In the genomic region with DNA sequence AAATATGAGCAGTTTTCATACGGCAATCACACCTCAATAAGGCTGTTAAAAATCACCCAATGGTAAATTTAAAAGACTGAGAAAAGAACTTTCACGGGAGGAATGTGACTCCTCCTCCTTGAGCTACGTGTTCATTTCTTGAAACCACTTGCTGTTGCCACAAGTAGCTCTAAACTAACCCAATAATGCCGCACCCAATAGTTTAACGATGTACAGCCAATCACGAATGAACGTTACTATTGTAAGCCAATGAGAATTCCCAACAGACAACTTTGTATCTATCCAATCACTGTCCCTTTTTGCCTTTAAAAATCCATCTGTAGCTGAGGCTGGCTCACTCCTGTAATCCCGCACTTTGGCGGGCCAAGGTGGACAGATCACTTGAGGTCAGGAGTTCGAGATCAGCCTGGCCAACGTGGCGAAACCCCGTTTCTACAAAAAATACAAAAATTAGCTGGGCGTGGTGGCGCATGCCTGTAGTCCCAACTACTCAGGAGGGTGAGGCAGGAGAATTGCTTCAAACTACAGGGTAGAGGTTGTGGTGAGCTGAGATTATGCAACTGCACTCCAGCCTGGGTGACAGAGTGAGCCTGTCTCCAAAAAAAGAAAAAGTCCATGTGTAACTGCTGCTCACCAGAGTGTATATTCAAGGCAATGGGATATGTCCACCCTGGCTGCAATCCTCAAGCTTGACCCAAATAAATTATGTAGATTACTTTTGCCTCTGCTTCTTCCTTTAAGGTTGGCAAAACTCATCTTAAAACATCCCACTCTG, we compare ENCODE assay signal across 22 cellular contexts. TPM values are rescaled to one million over a fixed set of nuclear protein-coding genes. Genes with fewer than 3 reads are reported as not detected.
DNase-seq lines count a peak whose midpoint lies in the region; ATAC-seq and TF ChIP-seq lines count a peak whose summit lies in the region.
"Had no signal": no experiment of that assay in that cellular context is flagged by ENCODE, and none has a peak within 500 bp of the region (broad histone marks: within the 10 kb centered on the region; RNA-seq: fewer than 3 reads in every experiment).

No MANE protein-coding gene starts in this region.

- H3K9me3 ChIP-seq in right cardiac atrium (ENCODE audit: control insufficient read depth, low read length) (no peaks in the 10 kb centered on the region), psoas muscle (no peaks in the 10 kb centered on the region), upper lobe of left lung (no peaks in the 10 kb centered on the region), mucosa of descending colon (no peaks in the 10 kb centered on the region)
- H3K9me3 ChIP-seq: MG63 had no signal

- no peak for TF ChIP-seq EP300 in upper lobe of left lung (IDR thresholded peaks at IDR 0.05)

- H3K36me3 ChIP-seq in psoas muscle (ENCODE audit: insufficient read depth in 1 of 2, low read depth in 1 of 2) (peaks cover 0 to 81% of the 10 kb centered on the region in 2 donors), upper lobe of left lung (peaks cover 0 to 67% (median 50%) of the 10 kb centered on the region in 4 donors), mucosa of descending colon (ENCODE audit: low read depth) (no peaks in the 10 kb centered on the region)
- H3K36me3 ChIP-seq: MG63 had no signal

- no peak for TF ChIP-seq CTCF in psoas muscle (IDR thresholded peaks at IDR 0.05)
- no peak for TF ChIP-seq CTCF in upper lobe of left lung (IDR thresholded peaks at IDR 0.05)
- no peak for TF ChIP-seq CTCF in mucosa of descending colon (IDR thresholded peaks at IDR 0.05)

- H3K4me3 ChIP-seq in right cardiac atrium (ENCODE audit: low read length) (no peak overlapping the region), psoas muscle (no peak overlapping the region), upper lobe of left lung (no peak overlapping the region), mucosa of descending colon (no peak overlapping the region)
- H3K4me3 ChIP-seq: K562, MG63 had no signal

- H3K4me1 ChIP-seq in right cardiac atrium (ENCODE audit: control insufficient read depth, insufficient read depth, low read length) (no peaks in the 10 kb centered on the region), psoas muscle (no peaks in the 10 kb centered on the region), upper lobe of left lung (peaks cover 0 to 9% (median 2%) of the 10 kb centered on the region in 4 donors), mucosa of descending colon (ENCODE audit: low read depth) (no peaks in the 10 kb centered on the region)

- ATAC-seq in right cardiac atrium (no peak), Right ventricle myocardium inferior (no peak), esophagus mucosa (peak; percentile 52), psoas muscle (peak; percentile 52 to 81 (median 80)), upper lobe of left lung (ENCODE audit: low FRiP score in 2 of 2) (peak; percentile 6 to 66), mucosa of descending colon (no peak)
- ATAC-seq: K562 had no signal

- TF ChIP-seq POLR2A in upper lobe of left lung (IDR thresholded peaks at IDR 0.05) = peak in 1 of 4 donors; percentile 16

- WGBS in right cardiac atrium = 92% methylated on average over 15 of the region's 15 CpGs
- WGBS in psoas muscle, 3 donors = 91 to 95% (median 93%) methylated on average over 15 of the region's 15 CpGs
- 78 to 87% methylated on average over 15 of the region's 15 CpGs for WGBS in upper lobe of left lung, 2 donors

- intact Hi-C loops in right cardiac atrium (cut with DNase I) = no loop called here
- intact Hi-C loops in Right ventricle myocardium inferior (cut with DNase I) = no loop called here
- intact Hi-C loops in psoas muscle (cut with DNase I) = no loop called here
- intact Hi-C loops in mucosa of descending colon (cut with DNase I, micrococcal nuclease) = no loop called here

- H3K27me3 ChIP-seq in right cardiac atrium (ENCODE audit: control insufficient read depth, insufficient read depth) = no peaks in the 10 kb centered on the region
- no peaks in the 10 kb centered on the region for H3K27me3 ChIP-seq in psoas muscle (ENCODE audit: insufficient read depth in 3 of 3, low read length in 2 of 3)
- H3K27me3 ChIP-seq in upper lobe of left lung = no peaks in the 10 kb centered on the region
- H3K27me3 ChIP-seq: MG63 had no signal

- no peak overlapping the region for H3K27ac ChIP-seq in right cardiac atrium (ENCODE audit: low read length)
- H3K27ac ChIP-seq in psoas muscle = peak overlapping the region; percentile 46
- peak overlapping the region in 2 of 4 donors; percentile 40 to 75 for H3K27ac ChIP-seq in upper lobe of left lung
- H3K27ac ChIP-seq: 22Rv1, C4-2B had no signal

- DNase-seq in right cardiac atrium = peak in 2 of 3 donors; percentile 7 to 10
- no peak for DNase-seq in Right ventricle myocardium inferior (ENCODE audit: missing footprints)
- DNase-seq in psoas muscle = no peak
- peak in 1 of 2 donors; percentile 53 for DNase-seq in upper lobe of left lung
- no peak for DNase-seq in mucosa of gallbladder (ENCODE audit: low spot score)
- no peak for DNase-seq in stimulated activated CD4-positive, alpha-beta T cell treated with anti-CD3 and anti-CD28 coated beads, Interleukin-4, amount 100 ng/mL, for 24 hours
- DNase-seq in mucosa of descending colon = no peak
- DNase-seq: ACHN, DMS53, GDM1, MG63, NCI-H1048, NCI-H1417 treated with DMSO at 0.1 percent for 48 hours, NCI-H187, NCI-H446, NCI-H526 treated with DMSO at 0.1 percent for 48 hours, SHP77 had no signal

RNA-seq across cellular contexts. Expression of gene BTBD6, which starts 24.4 kb away (rescaled TPM):
- total RNA-seq in right cardiac atrium (10 to 100 TPM; 28.1 to 40.5 (median 35.8) TPM), Right ventricle myocardium inferior (48.8 TPM), esophagus mucosa (34.4 TPM), psoas muscle (10 to 100 TPM; 56.9 to 75.3 (median 69.1) TPM), upper lobe of left lung (10 to 100 TPM; 36.4 to 71.7 (median 49.8) TPM), mucosa of gallbladder (50.8 TPM), mucosa of descending colon (10 to 100 TPM; 45.7 to 55.8 (median 46.7) TPM)
- polyA plus RNA-seq in right cardiac atrium (42.2 TPM), psoas muscle (10 to 100 TPM; 48.3 to 79.7 (median 72.2) TPM)
- total RNA-seq: K562 had no signal
- polyA plus RNA-seq: K562 had no signal

RNA-seq across cellular contexts. Expression of gene NUDT14, which starts 42.8 kb away (rescaled TPM):
- total RNA-seq in right cardiac atrium = 10 to 100 TPM; 23.9 to 35.5 (median 32.0) TPM
- polyA plus RNA-seq in right cardiac atrium = 31.4 TPM
- 33.9 TPM for total RNA-seq in Right ventricle myocardium inferior
- 14.7 TPM for total RNA-seq in esophagus mucosa
- 10 to 100 TPM; 23.3 to 44.5 (median 24.6) TPM for total RNA-seq in psoas muscle
- 10 to 100 TPM; 14.7 to 45.4 (median 22.3) TPM for polyA plus RNA-seq in psoas muscle
- 10 to 100 TPM; 17.9 to 87.5 (median 54.9) TPM for total RNA-seq in upper lobe of left lung
- 47.2 TPM for total RNA-seq in mucosa of gallbladder
- total RNA-seq in mucosa of descending colon = 10 to 100 TPM; 26.9 to 46.7 (median 37.9) TPM

RNA-seq across cellular contexts. Expression of gene JAG2, which starts 55.4 kb away (rescaled TPM):
- total RNA-seq in right cardiac atrium (10 to 100 TPM; 16.5 to 21.3 (median 17.4) TPM), Right ventricle myocardium inferior (34.6 TPM), esophagus mucosa (18.9 TPM), psoas muscle (10 to 100 TPM; 18.4 to 34.0 (median 28.2) TPM), upper lobe of left lung (10 to 100 TPM; 14.9 to 43.4 (median 23.8) TPM), mucosa of gallbladder (12.7 TPM), mucosa of descending colon (1 to 10 TPM; 5.6 to 8.2 (median 5.7) TPM)
- polyA plus RNA-seq in right cardiac atrium (17.8 TPM), psoas muscle (10 to 100 TPM; 10.6 to 25.9 (median 10.6) TPM)
- total RNA-seq: RPMI7951 had no signal

Comparison
In these comparisons a context has a peak if more than half of its experiments do, and no peak if none do; other contexts are left out.
1. DNase-seq: peak in right cardiac atrium (2 of 3); none in Right ventricle myocardium inferior (single experiment), psoas muscle (0 of 2), mucosa of gallbladder (single experiment), stimulated activated CD4-positive, alpha-beta T cell treated with anti-CD3 and anti-CD28 coated beads, Interleukin-4, amount 100 ng/mL, for 24 hours (single experiment) and mucosa of descending colon (0 of 3).
2. ATAC-seq: peak in esophagus mucosa (single experiment), psoas muscle (4 of 4) and upper lobe of left lung (2 of 2); none in right cardiac atrium (0 of 2), Right ventricle myocardium inferior (single experiment) and mucosa of descending colon (single experiment).